ENCODE assay signal across 1 cellular context in the genomic region with DNA sequence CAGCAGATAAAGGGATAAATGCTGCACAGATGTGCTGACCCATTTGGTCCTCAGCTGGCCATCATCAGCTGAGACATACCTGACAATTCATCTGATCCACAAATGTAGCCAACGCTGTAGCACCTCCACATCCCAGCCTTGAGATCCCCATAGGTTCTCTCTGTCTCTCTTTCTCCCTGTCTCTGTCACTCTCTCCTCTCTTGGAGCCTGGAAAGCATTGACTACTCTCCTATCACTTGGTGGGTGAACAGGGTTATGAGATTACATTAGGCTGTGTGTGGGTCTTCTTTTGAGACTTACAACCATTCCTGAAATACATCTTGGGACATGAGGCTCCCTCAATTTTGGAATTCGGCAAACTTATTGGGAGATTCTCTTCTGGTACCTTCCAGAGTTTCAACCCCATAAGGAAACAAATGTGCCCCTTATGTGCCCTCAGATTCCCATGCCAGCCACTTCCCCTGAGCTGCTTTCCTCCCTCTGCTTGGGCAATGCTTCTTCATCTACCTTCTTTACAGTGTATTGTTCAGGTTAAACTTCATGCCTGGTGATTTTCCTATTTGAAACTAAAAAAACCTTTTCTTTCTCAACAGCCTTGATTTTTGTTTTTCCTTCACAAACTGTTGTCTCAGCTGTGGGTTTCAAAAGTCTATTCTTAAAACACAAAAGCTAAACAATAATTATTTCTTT.
TF ChIP-seq lines count a peak whose summit lies in the region.

No MANE protein-coding gene starts in this region.

TF ChIP-seq in HEK293, 187 proteins besides CTCF, POLR2A, EP300 and RAD21 (continued from another document):
- TF ChIP-seq, protein P1, sequence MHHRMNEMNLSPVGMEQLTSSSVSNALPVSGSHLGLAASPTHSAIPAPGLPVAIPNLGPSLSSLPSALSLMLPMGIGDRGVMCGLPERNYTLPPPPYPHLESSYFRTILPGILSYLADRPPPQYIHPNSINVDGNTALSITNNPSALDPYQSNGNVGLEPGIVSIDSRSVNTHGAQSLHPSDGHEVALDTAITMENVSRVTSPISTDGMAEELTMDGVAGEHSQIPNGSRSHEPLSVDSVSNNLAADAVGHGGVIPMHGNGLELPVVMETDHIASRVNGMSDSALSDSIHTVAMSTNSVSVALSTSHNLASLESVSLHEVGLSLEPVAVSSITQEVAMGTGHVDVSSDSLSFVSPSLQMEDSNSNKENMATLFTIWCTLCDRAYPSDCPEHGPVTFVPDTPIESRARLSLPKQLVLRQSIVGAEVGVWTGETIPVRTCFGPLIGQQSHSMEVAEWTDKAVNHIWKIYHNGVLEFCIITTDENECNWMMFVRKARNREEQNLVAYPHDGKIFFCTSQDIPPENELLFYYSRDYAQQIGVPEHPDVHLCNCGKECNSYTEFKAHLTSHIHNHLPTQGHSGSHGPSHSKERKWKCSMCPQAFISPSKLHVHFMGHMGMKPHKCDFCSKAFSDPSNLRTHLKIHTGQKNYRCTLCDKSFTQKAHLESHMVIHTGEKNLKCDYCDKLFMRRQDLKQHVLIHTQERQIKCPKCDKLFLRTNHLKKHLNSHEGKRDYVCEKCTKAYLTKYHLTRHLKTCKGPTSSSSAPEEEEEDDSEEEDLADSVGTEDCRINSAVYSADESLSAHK (tag by site-specific recombination; IDR thresholded peaks at IDR 0.05): no peak
- no peak for TF ChIP-seq ZNF132 (tag by site-specific recombination; IDR thresholded peaks at IDR 0.05; ENCODE audit: borderline replicate concordance)
- TF ChIP-seq TRIM28 (IDR thresholded peaks at IDR 0.05; ENCODE audit: borderline replicate concordance, low read length): no peak
- no peak for TF ChIP-seq SP3 (tag by site-specific recombination; IDR thresholded peaks at IDR 0.05)
- no peak for TF ChIP-seq YY2 (tag by site-specific recombination; IDR thresholded peaks at IDR 0.05)
- no peak for TF ChIP-seq ZNF48 (tag by site-specific recombination; IDR thresholded peaks at IDR 0.05)
- TF ChIP-seq ZNF155 (tag by site-specific recombination; IDR thresholded peaks at IDR 0.05): no peak
- TF ChIP-seq ZNF664 (tag by site-specific recombination; IDR thresholded peaks at IDR 0.05): no peak
- TF ChIP-seq, protein P2, sequence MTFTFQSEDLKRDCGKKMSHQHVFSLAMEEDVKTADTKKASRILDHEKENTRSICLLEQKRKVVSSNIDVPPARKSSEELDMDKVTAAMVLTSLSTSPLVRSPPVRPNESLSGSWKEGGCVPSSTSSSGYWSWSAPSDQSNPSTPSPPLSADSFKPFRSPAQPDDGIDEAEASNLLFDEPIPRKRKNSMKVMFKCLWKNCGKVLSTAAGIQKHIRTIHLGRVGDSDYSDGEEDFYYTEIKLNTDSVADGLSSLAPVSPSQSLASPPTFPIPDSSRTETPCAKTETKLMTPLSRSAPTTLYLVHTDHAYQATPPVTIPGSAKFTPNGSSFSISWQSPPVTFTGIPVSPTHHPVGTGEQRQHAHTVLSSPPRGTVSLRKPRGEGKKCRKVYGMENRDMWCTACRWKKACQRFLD (tag by site-specific recombination; IDR thresholded peaks at IDR 0.05): no peak
